In the genomic region with DNA sequence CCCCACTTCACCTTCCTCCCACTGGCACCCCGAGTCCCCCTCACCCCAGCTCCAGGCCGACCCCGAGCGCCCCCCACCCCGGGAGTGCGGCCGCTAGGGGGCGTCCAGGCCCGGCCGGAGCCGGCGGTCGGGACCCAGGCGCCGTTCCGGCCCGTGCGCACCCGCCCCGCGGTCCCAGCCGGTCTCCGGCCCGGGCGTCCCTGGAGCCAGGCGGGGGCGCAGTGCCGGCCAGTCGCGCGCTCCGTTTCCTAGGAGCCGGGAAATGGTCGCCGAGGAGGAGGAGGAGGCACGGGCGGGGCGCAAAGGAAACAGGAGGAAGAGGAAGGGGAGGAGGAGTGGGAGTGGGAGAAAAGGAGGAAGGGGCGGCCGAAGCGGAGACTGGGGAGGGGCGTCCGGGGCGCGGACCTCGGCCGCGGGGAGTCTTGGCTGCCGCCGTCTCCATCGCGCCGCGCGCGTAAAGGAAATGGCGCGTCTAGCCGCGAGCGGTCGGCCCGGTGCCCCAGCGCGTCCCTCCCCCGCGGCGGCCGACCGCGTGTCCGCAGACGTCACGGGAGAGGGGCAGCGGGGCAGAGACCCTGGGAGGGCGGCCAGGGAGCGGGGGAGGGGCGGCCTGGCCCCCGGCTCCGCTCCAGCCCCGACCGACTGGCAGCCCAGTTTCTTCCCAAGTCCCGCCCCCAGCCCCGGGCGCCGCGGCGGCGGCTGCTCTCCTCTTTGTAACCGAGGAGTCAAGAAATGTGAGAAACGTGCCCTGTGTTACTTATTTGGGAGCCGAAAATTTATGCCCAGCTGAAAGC, we compare ENCODE assay signal across 8 cellular contexts. TPM values are rescaled to one million over a fixed set of nuclear protein-coding genes. Genes with fewer than 3 reads are reported as not detected.
DNase-seq lines count a peak whose midpoint lies in the region; ATAC-seq, FAIRE-seq and TF ChIP-seq lines count a peak whose summit lies in the region.

No MANE protein-coding gene starts in this region.

- ATAC-seq in mucosa of descending colon (peak; percentile 89), HG02798 (IDR thresholded peaks at IDR 0.05; ENCODE audit: poor library complexity, unreplicated experiment) (no peak)
- ATAC-seq in stimulated activated naive CD8-positive, alpha-beta T cell treated with anti-CD3 and anti-CD28 coated beads, Interleukin-15, amount 100 ng/mL, for 72 hours, result peak; percentile 75

- H3K36me3 ChIP-seq in mucosa of descending colon (ENCODE audit: low read depth), result no peaks in the 10 kb centered on the region

- no peak for FAIRE-seq in H54 (lab: Jason Lieb, UNC)

- peak; percentile 95 for DNase-seq in AG20443 (ENCODE audit: low spot score)
- DNase-seq in H54 (ENCODE audit: insufficient read length, low spot score), result peak; percentile 86
- DNase-seq in NCI-H69 (lab: John Stamatoyannopoulos, UW), result peak; percentile 96
- peak; percentile 15 for DNase-seq in activated T-cell treated with anti-CD3 and anti-CD28 coated beads for 1 hour (ENCODE audit: low read depth)
- DNase-seq in erythroblast (lab: John Stamatoyannopoulos, UW), result peak; percentile 83 to 90
- DNase-seq in mucosa of descending colon, result peak; percentile 81 to 89 (median 83)
- DNase-seq in stimulated activated naive CD8-positive, alpha-beta T cell treated with anti-CD3 and anti-CD28 coated beads, Interleukin-15, amount 100 ng/mL, for 72 hours, result peak; percentile 58 to 67

- H3K4me1 ChIP-seq in mucosa of descending colon (ENCODE audit: low read depth), result peaks cover 11% of the 10 kb centered on the region

- H3K9me3 Mint-ChIP-seq in stimulated activated naive CD8-positive, alpha-beta T cell treated with anti-CD3 and anti-CD28 coated beads, Interleukin-15, amount 100 ng/mL, for 72 hours, result no peaks in the 10 kb centered on the region

- H3K4me3 ChIP-seq in mucosa of descending colon, result peak overlapping the region; percentile 50

- H3K27me3 Mint-ChIP-seq in stimulated activated naive CD8-positive, alpha-beta T cell treated with anti-CD3 and anti-CD28 coated beads, Interleukin-15, amount 100 ng/mL, for 72 hours, result peaks cover 64% of the 10 kb centered on the region

- TF ChIP-seq POLR2A in H54 (IDR thresholded peaks at IDR 0.05; ENCODE audit: low read depth, low read length) (no peak), erythroblast (IDR thresholded peaks at IDR 0.05; ENCODE audit: low read length) (no peak)

- H3K4me3 Mint-ChIP-seq in stimulated activated naive CD8-positive, alpha-beta T cell treated with anti-CD3 and anti-CD28 coated beads, Interleukin-15, amount 100 ng/mL, for 72 hours, result peak overlapping the region; percentile 75 to 80

- peaks cover 8% of the 10 kb centered on the region for H3K4me1 Mint-ChIP-seq in stimulated activated naive CD8-positive, alpha-beta T cell treated with anti-CD3 and anti-CD28 coated beads, Interleukin-15, amount 100 ng/mL, for 72 hours

- intact Hi-C loops in mucosa of descending colon (cut with DNase I, micrococcal nuclease), result loop anchor here in 1 of 2 donors (10.0 kb wide), 1 partner anchor 109 kb away; no protein-coding TSS in a partner anchor

- H3K9me3 ChIP-seq in mucosa of descending colon, result no peaks in the 10 kb centered on the region

- H3K27ac Mint-ChIP-seq in stimulated activated naive CD8-positive, alpha-beta T cell treated with anti-CD3 and anti-CD28 coated beads, Interleukin-15, amount 100 ng/mL, for 72 hours, result peak overlapping the region in 1 of 2 donors; percentile 72

- peak; percentile 74 for TF ChIP-seq CTCF in mucosa of descending colon (IDR thresholded peaks at IDR 0.05)

RNA-seq across cellular contexts. Expression of gene KCTD15, which starts 1.1 kb away (rescaled TPM):
- total RNA-seq in mucosa of descending colon, result 10 to 100 TPM in 2 of 3 donors, 1 to 10 TPM in 1; 8.0 to 42.3 (median 10.1) TPM

Comparison
In these comparisons a context has a peak if more than half of its experiments do, and no peak if none do; other contexts are left out.
1. DNase-seq: peak in every context shown above with its lines; median percentile 96 in NCI-H69; 95 in AG20443; 86 in erythroblast; 86 in H54; 83 in mucosa of descending colon; 62 in stimulated activated naive CD8-positive, alpha-beta T cell treated with anti-CD3 and anti-CD28 coated beads, Interleukin-15, amount 100 ng/mL, for 72 hours; 15 in activated T-cell treated with anti-CD3 and anti-CD28 coated beads for 1 hour.